8 cellular contexts compared by ENCODE assay signal in genomic region chr4:6546681-6547447, GRCh38. TPM values are rescaled to one million over a fixed set of nuclear protein-coding genes. Genes with fewer than 3 reads are reported as not detected.
DNase-seq lines count a peak whose midpoint lies in the region; ATAC-seq and TF ChIP-seq lines count a peak whose summit lies in the region.

No MANE protein-coding gene starts in this region.

- ATAC-seq in GM21390 (IDR thresholded peaks at IDR 0.05; ENCODE audit: unreplicated experiment), result no peak

- no peak overlapping the region for H3K27ac Mint-ChIP-seq in glutamatergic neuron (ENCODE audit: unreplicated experiment)

- H3K27me3 Mint-ChIP-seq in glutamatergic neuron (ENCODE audit: unreplicated experiment), result peaks cover 21% of the 10 kb centered on the region

- no peak for TF ChIP-seq EP300 in Ishikawa (IDR thresholded peaks at IDR 0.05; ENCODE audit: borderline replicate concordance)

- peak overlapping the region; percentile 25 for H3K4me3 Mint-ChIP-seq in glutamatergic neuron (ENCODE audit: unreplicated experiment)

- peaks cover 11% of the 10 kb centered on the region for H3K9me3 Mint-ChIP-seq in glutamatergic neuron (ENCODE audit: unreplicated experiment)

- H3K4me1 Mint-ChIP-seq in glutamatergic neuron (ENCODE audit: low read depth, unreplicated experiment), result peaks cover 20% of the 10 kb centered on the region

- no peaks in the 10 kb centered on the region for H3K36me3 Mint-ChIP-seq in glutamatergic neuron (ENCODE audit: unreplicated experiment)

- TF ChIP-seq RAD21 in Ishikawa (IDR thresholded peaks at IDR 0.05; ENCODE audit: low read depth), result peak; percentile 67

- DNase-seq in GF-D8 (lab: John Stamatoyannopoulos, UW), result peak; percentile 4
- DNase-seq in RPMI7951 (ENCODE audit: low read depth), result peak; percentile 58
- DNase-seq in activated naive CD4-positive, alpha-beta T cell treated with anti-CD3 and anti-CD28 coated beads, Interleukin-2, amount 50 U/mL, for 16 hours, result peak; percentile 33
- DNase-seq in glutamatergic neuron, result peak; percentile 56
- DNase-seq in renal cortical epithelial cell (ENCODE audit: low read depth), result peak; percentile 50
- DNase-seq in ureter (ENCODE audit: low spot score), result no peak

- peak; percentile 94 for TF ChIP-seq CTCF in glutamatergic neuron (IDR thresholded peaks at IDR 0.05; ENCODE audit: partially characterized antibody, unreplicated experiment)

TF ChIP-seq in Ishikawa, 13 proteins besides CTCF, POLR2A, EP300 and RAD21:
- TF ChIP-seq TEAD4 (IDR thresholded peaks at IDR 0.05), result 0 out of 2 replicates have a peak, but pooled peaks have one; percentile 10
- TF ChIP-seq TAF1 (IDR thresholded peaks at IDR 0.05; ENCODE audit: low read depth), result no peak
- peak; percentile 23; the same call in 1 of the 2 replicates for TF ChIP-seq USF1 (IDR thresholded peaks at IDR 0.05)
- TF ChIP-seq YY1 (IDR thresholded peaks at IDR 0.05; ENCODE audit: low read depth), result 0 out of 2 replicates have a peak, but pooled peaks have one; percentile 57
- TF ChIP-seq ZBTB7A (IDR thresholded peaks at IDR 0.05; ENCODE audit: low read depth), result no peak
- TF ChIP-seq TCF12 (IDR thresholded peaks at IDR 0.05; ENCODE audit: low read depth), result no peak
- TF ChIP-seq REST (IDR thresholded peaks at IDR 0.05; ENCODE audit: low read depth), result peak; percentile 99
- TF ChIP-seq FOXM1 (IDR thresholded peaks at IDR 0.05; ENCODE audit: borderline replicate concordance, low read depth), result no peak

RNA-seq across cellular contexts. Expression of gene MAN2B2, which starts 28.1 kb away (rescaled TPM):
- total RNA-seq in RPMI7951 (2014; rRNA removed; shearing (Covaris generic)), result 11.7 TPM in 2 replicates
- total RNA-seq in glutamatergic neuron (ENCODE audit: unreplicated experiment) (15.5 TPM), renal cortical epithelial cell (12.9 and 31.8 TPM in 2 replicates), ureter (37.3 TPM)
